Comparison of ENCODE assay signal across 13 cellular contexts in genomic region chr5:178357127-178357526, GRCh38.
DNase-seq lines count a peak whose midpoint lies in the region; ATAC-seq and TF ChIP-seq lines count a peak whose summit lies in the region.
"Had no signal": no experiment of that assay in that cellular context is flagged by ENCODE, and none has a peak within 500 bp of the region (broad histone marks: within the 10 kb centered on the region; RNA-seq: fewer than 3 reads in every experiment).

No MANE protein-coding gene starts in this region.

- WGBS in HUES64 = 9% methylated on average over 13 of the region's 13 CpGs
- WGBS in smooth muscle cell (ENCODE audit: low lambda C conversion rate) = 27% methylated on average over 13 of the region's 13 CpGs

- no peaks in the 10 kb centered on the region for H3K36me3 Mint-ChIP-seq in effector memory CD8-positive, alpha-beta T cell (ENCODE audit: insufficient read depth)
- H3K36me3 Mint-ChIP-seq: CD8-positive, alpha-beta memory T cell had no signal

- H3K79me2 ChIP-seq in smooth muscle cell (ENCODE audit: low read depth) = no peaks in the 10 kb centered on the region

- H3K27me3 ChIP-seq in HUES64 (ENCODE audit: insufficient read depth, low read length) (no peaks in the 10 kb centered on the region), smooth muscle cell (ENCODE audit: low read depth) (no peaks in the 10 kb centered on the region)

- TF ChIP-seq CTCF in smooth muscle cell (IDR thresholded peaks at IDR 0.05; ENCODE audit: borderline replicate concordance, insufficient read depth, poor library complexity, severe bottlenecking) = no peak

- H3K27ac ChIP-seq in HUES64 (ENCODE audit: low read depth, low read length) (peak overlapping the region; percentile 48; the same call in 1 of the 2 replicates), smooth muscle cell (ENCODE audit: low read depth) (no peak overlapping the region)
- H3K27ac ChIP-seq: SJCRH30 had no signal

- H3K36me3 ChIP-seq in HUES64 (ENCODE audit: insufficient read depth, low read length) (no peaks in the 10 kb centered on the region), smooth muscle cell (ENCODE audit: low read depth) (no peaks in the 10 kb centered on the region)
- H3K36me3 ChIP-seq: SJCRH30 had no signal

- H4K20me1 ChIP-seq in smooth muscle cell (ENCODE audit: low read depth) = no peaks in the 10 kb centered on the region

- peaks cover 3 to 10% of the 10 kb centered on the region in 2 donors for H3K4me1 Mint-ChIP-seq in effector memory CD8-positive, alpha-beta T cell (ENCODE audit: low read depth in 2 of 2)
- H3K4me1 Mint-ChIP-seq: activated CD4-positive, alpha-beta T cell treated with anti-CD3 and anti-CD28 coated beads, Interleukin-2, amount 10 ng/mL, durations not matched to agents 7 days and 5 days had no signal

- H3K4me1 ChIP-seq in HUES64 (ENCODE audit: insufficient read depth, low read length) (peaks cover 22% of the 10 kb centered on the region), smooth muscle cell (ENCODE audit: low read depth) (peaks cover 16% of the 10 kb centered on the region)
- H3K4me1 ChIP-seq: SJCRH30 had no signal

- no peak overlapping the region for H2AFZ ChIP-seq in smooth muscle cell (ENCODE audit: low read depth)

- peak overlapping the region; percentile 36 for H3K4me3 ChIP-seq in HUES64 (ENCODE audit: low read length)
- peak overlapping the region; percentile 21 for H3K4me3 ChIP-seq in smooth muscle cell
- H3K4me3 ChIP-seq: SJCRH30 had no signal

- peak; percentile 33 for ATAC-seq in effector memory CD8-positive, alpha-beta T cell (replicated peaks)
- ATAC-seq in left lobe of liver = peak; percentile 60
- ATAC-seq in HG03097 (IDR thresholded peaks at IDR 0.05; ENCODE audit: low FRiP score, unreplicated experiment) = no peak

- H3K4me3 Mint-ChIP-seq in effector memory CD8-positive, alpha-beta T cell = peak overlapping the region in 1 of 2 donors; percentile 51
- H3K4me3 Mint-ChIP-seq: activated CD4-positive, alpha-beta T cell treated with anti-CD3 and anti-CD28 coated beads, Interleukin-2, amount 10 ng/mL, durations not matched to agents 7 days and 5 days had no signal

- DNase-seq in effector memory CD8-positive, alpha-beta T cell = no peak
- no peak for DNase-seq in left lobe of liver (ENCODE audit: low spot score)
- no peak for DNase-seq in smooth muscle cell (lab: John Stamatoyannopoulos, UW; ENCODE audit: unreplicated experiment)
- no peak for DNase-seq in amniotic stem cell (lab: John Stamatoyannopoulos, UW)
- no peak for DNase-seq in NCI-H510A treated with DMSO at 0.1 percent for 48 hours (lab: John Stamatoyannopoulos, UW)
- no peak for DNase-seq in DMS114 treated with DMSO at 0.1 percent for 48 hours (lab: John Stamatoyannopoulos, UW; ENCODE audit: unreplicated experiment)
- DNase-seq: activated CD4-positive, alpha-beta T cell treated with anti-CD3 and anti-CD28 coated beads, Interleukin-2, amount 10 ng/mL, durations not matched to agents 7 days and 5 days; activated effector memory CD4-positive, alpha-beta T cell treated with Interleukin-2 at 50 U/mL for 16 hours; CD8-positive, alpha-beta memory T cell; central memory CD4-positive, alpha-beta T cell; SJCRH30 had no signal

- H3K9me3 Mint-ChIP-seq in effector memory CD8-positive, alpha-beta T cell = no peaks in the 10 kb centered on the region
- H3K9me3 Mint-ChIP-seq: CD8-positive, alpha-beta memory T cell had no signal

- H3K9ac ChIP-seq in HUES64 (ENCODE audit: low read depth, low read length) (no peak overlapping the region), smooth muscle cell (ENCODE audit: low read depth) (no peak overlapping the region)

- H3K4me2 ChIP-seq in smooth muscle cell = peak overlapping the region; percentile 77

- H3K9me3 ChIP-seq in HUES64 (ENCODE audit: insufficient read depth, low read depth, low read length) (no peaks in the 10 kb centered on the region), smooth muscle cell (replicated peaks; ENCODE audit: low read depth) (no peaks in the 10 kb centered on the region)
- H3K9me3 ChIP-seq: SJCRH30 had no signal

- peak overlapping the region in 1 of 2 donors; percentile 9 for H3K27ac Mint-ChIP-seq in effector memory CD8-positive, alpha-beta T cell
- H3K27ac Mint-ChIP-seq: activated CD4-positive, alpha-beta T cell treated with anti-CD3 and anti-CD28 coated beads, Interleukin-2, amount 10 ng/mL, durations not matched to agents 7 days and 5 days; CD8-positive, alpha-beta memory T cell had no signal

- H3K27me3 Mint-ChIP-seq in effector memory CD8-positive, alpha-beta T cell = peaks cover 41 to 62% of the 10 kb centered on the region in 2 donors

- no peaks in the 10 kb centered on the region for H3F3A ChIP-seq in smooth muscle cell (ENCODE audit: low read depth)
